In the genomic region with DNA sequence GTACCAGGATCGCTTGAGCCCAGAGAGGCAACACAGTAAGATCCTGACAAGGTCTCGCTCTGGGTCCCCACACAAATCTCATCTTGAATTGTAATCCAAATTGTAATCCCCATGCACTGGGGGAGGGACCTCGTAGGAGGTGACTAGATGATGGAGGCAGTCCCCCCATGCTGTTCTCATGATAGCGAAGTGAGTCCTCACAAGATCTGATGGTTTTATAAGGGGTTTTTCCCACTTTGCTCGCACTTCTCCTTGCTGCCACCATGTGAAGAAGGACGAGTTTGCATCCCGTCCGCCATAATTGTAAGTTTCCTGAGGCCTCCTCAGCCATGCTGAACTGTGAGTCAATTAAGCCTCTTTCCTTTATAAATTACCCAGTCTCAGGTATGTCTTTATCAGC, we compare ENCODE assay signal across 10 cellular contexts. TPM values are rescaled to one million over a fixed set of nuclear protein-coding genes. Genes with fewer than 3 reads are reported as not detected.
A peak's percentile ranks its signal among the peaks of the same experiment; 100 is the strongest.
DNase-seq lines count a peak whose midpoint lies in the region; ATAC-seq, FAIRE-seq and TF ChIP-seq lines count a peak whose summit lies in the region.
"Had no signal": no experiment of that assay in that cellular context is flagged by ENCODE, and none has a peak within 500 bp of the region (broad histone marks: within the 10 kb centered on the region; RNA-seq: fewer than 3 reads in every experiment).

No MANE protein-coding gene starts in this region.

- H3K4me3 Mint-ChIP-seq in CD14-positive monocyte = no peak overlapping the region
- H3K4me3 Mint-ChIP-seq: brain had no signal

- POLR2A ChIA-PET in K562 (lab: Yijun Ruan, JAX) = no interaction called here

- H3K9ac ChIP-seq in K562 (ENCODE audit: insufficient read depth in 1 of 2, low read depth in 2 of 2, low read length in 2 of 2) = no peak overlapping the region

- H2AFZ ChIP-seq in K562 (ENCODE audit: low read depth, low read length) = peak overlapping the region; percentile 51

- H3K36me3 ChIP-seq in K562 (ENCODE audit: control insufficient read depth, insufficient read depth, low read length) (no peaks in the 10 kb centered on the region), sigmoid colon (no peaks in the 10 kb centered on the region)

- H3K9me3 ChIP-seq in K562 (replicated peaks; ENCODE audit: control insufficient read depth, insufficient read depth, low read depth, low read length) (no peaks in the 10 kb centered on the region), sigmoid colon (no peaks in the 10 kb centered on the region)
- H3K9me3 ChIP-seq: Caco-2 had no signal

- H3K4me1 Mint-ChIP-seq in CD14-positive monocyte = peaks cover 50% of the 10 kb centered on the region

- TF ChIP-seq RAD21 in K562 (CRISPR knock-in tag; conservative IDR thresholded peaks at IDR 0.05 in 1 of 2, IDR thresholded peaks at IDR 0.05 in 1 of 2) = peak in 1 of 2 experiments; percentile 36; a peak in 1 of 4 replicates

- DNase-seq in CD14-positive monocyte (ENCODE audit: low spot score) (peak; percentile 47), K562 (ENCODE audit: extremely low read depth in 1 of 4, low spot score in 3 of 4) (peak in 1 of 4 experiments; percentile 19), hypothalamus (lab: John Stamatoyannopoulos, UW) (no peak), sigmoid colon (no peak), NOMO-1 treated with DMSO at 0.1 percent for 48 hours (lab: John Stamatoyannopoulos, UW; ENCODE audit: unreplicated experiment) (no peak), HUDEP-2 (lab: John Stamatoyannopoulos, UW; ENCODE audit: unreplicated experiment in 76 of 76) (no peak)
- DNase-seq: Caco-2 had no signal

- peaks cover 0 to 6% (median 0%) of the 10 kb centered on the region in 7 donors for H3K9me3 Mint-ChIP-seq in CD14-positive monocyte

- H4K20me1 ChIP-seq in K562 (replicated peaks; ENCODE audit: control insufficient read depth, insufficient read depth, low read length) = no peaks in the 10 kb centered on the region

- intact Hi-C loops in CD14-positive monocyte (cut with micrococcal nuclease) = loop anchor here (5.0 kb wide), 3 partner anchors 33 to 47 kb away; a partner anchor contains a TSS
- intact Hi-C loops in K562 (cut with micrococcal nuclease) = no loop called here
- intact Hi-C loops in sigmoid colon (cut with DNase I) = no loop called here

- CTCF ChIA-PET in K562 (lab: Yijun Ruan, JAX; ENCODE audit: low intra/inter-chr PET ratio) = no interaction called here

- H3K4me1 ChIP-seq in K562 (replicated peaks in 1 of 2; ENCODE audit: control insufficient read depth in 2 of 2, insufficient read depth in 2 of 2, low read length in 2 of 2) (peaks cover 0 to 10% of the 10 kb centered on the region in 2 experiments; a peak in 1 of 5 replicates), sigmoid colon (peaks cover 0 to 13% (median 0%) of the 10 kb centered on the region in 4 donors)

- H3K4me2 ChIP-seq in K562 (ENCODE audit: insufficient read depth, low read length) = no peak overlapping the region

- H3K27ac ChIP-seq in K562 (ENCODE audit: extremely low read depth, low read depth, low read length) (no peak overlapping the region), sigmoid colon (no peak overlapping the region)

- H3K9me1 ChIP-seq in K562 (ENCODE audit: control insufficient read depth, insufficient read depth, low read length) = no peaks in the 10 kb centered on the region

- BruUV-seq in K562 (replicated peaks; lab: Mats Ljungman, UMichigan) = no TSS peak

- H3K27ac Mint-ChIP-seq in CD14-positive monocyte = peak overlapping the region; percentile 89 to 98 (median 94)
- H3K27ac Mint-ChIP-seq: brain had no signal

- FAIRE-seq in K562 (lab: Jason Lieb, UNC) = peak; percentile 69

- no peaks in the 10 kb centered on the region for H3K27me3 Mint-ChIP-seq in CD14-positive monocyte (ENCODE audit: low read depth in 3 of 3)
- H3K27me3 Mint-ChIP-seq: brain had no signal

- WGBS in K562 (ENCODE audit: insufficient coverage, low coverage, missing lambda C conversion rate) = 65% methylated on average over 8 of the region's 8 CpGs
- WGBS in sigmoid colon, 2 donors = 82 to 88% methylated on average over 8 of the region's 8 CpGs

- H3K79me2 ChIP-seq in K562 (ENCODE audit: control insufficient read depth, insufficient read depth, low read length) = no peaks in the 10 kb centered on the region

- in situ Hi-C loops in K562 (cut with MboI) = no loop called here

- no peak overlapping the region for H3K4me3 ChIP-seq in K562
- H3K4me3 ChIP-seq in sigmoid colon = no peak overlapping the region

- TF ChIP-seq POLR2A in K562 (conservative IDR thresholded peaks at IDR 0.05) = no peak
- TF ChIP-seq POLR2A in sigmoid colon (IDR thresholded peaks at IDR 0.05) = no peak

- H3K27me3 ChIP-seq in K562 (ENCODE audit: control insufficient read depth in 2 of 2, insufficient read depth in 2 of 2, low read length in 2 of 2) = no peaks in the 10 kb centered on the region
- H3K27me3 ChIP-seq in sigmoid colon = no peaks in the 10 kb centered on the region

- H3K36me3 Mint-ChIP-seq in CD14-positive monocyte = peaks cover 0 to 7% of the 10 kb centered on the region in 2 donors

- TF ChIP-seq CTCF in CD14-positive monocyte (IDR thresholded peaks at IDR 0.05) (peak; percentile 11), K562 (IDR thresholded peaks at IDR 0.05 in 2 of 3, conservative IDR thresholded peaks at IDR 0.05 in 1 of 3; ENCODE audit: insufficient read depth in 2 of 3, low read depth in 1 of 3, low read length in 3 of 3) (peak in 2 of 3 experiments; percentile 30 to 34; a peak in 3 of 6 replicates), sigmoid colon (IDR thresholded peaks at IDR 0.05) (no peak)

- ATAC-seq in GM18907 (IDR thresholded peaks at IDR 0.05; ENCODE audit: unreplicated experiment) (peak; percentile 18), HG03565 (IDR thresholded peaks at IDR 0.05; ENCODE audit: unreplicated experiment) (peak; percentile 11), K562 (peak; percentile 49; the same call in 2 of the 3 replicates)

- TF ChIP-seq EP300 in K562 (IDR thresholded peaks at IDR 0.05; ENCODE audit: low read length) (no peak), sigmoid colon (IDR thresholded peaks at IDR 0.05) (no peak)

TF ChIP-seq in K562, 482 proteins besides CTCF, POLR2A, EP300 and RAD21:
- TF ChIP-seq YY1 (IDR thresholded peaks at IDR 0.05; ENCODE audit: borderline replicate concordance in 1 of 3, control insufficient read depth in 1 of 3, extremely low read depth in 1 of 3, insufficient read depth in 3 of 3, insufficient read length in 1 of 3, insufficient replicate concordance in 2 of 3, low read depth in 1 of 3, low read length in 2 of 3) (peak in 1 of 3 experiments; percentile 54), RFX5 (IDR thresholded peaks at IDR 0.05; ENCODE audit: low read depth, low read length) (no peak)

RNA-seq across cellular contexts. Expression of a gene that starts 46.0 kb away (rescaled TPM):
- polyA plus RNA-seq in CD14-positive monocyte = 1 to 10 TPM; 8.5 to 8.8 TPM
- total RNA-seq in K562 (2011; cell fraction: chromatin; rRNA removed; ENCODE audit: low replicate concordance) = 9.0 and 18.6 TPM in 2 replicates
- 8.2 and 9.5 TPM in 2 replicates for total RNA-seq in K562 (2011; cell fraction: nucleolus; rRNA removed)
- total RNA-seq in K562 (2011; cell fraction: nucleoplasm; rRNA removed) = 17.8 and 37.0 TPM in 2 replicates
- 5.3 and 5.9 TPM in 2 replicates for total RNA-seq in K562 (2014; rRNA removed)
- total RNA-seq in K562 (2014; rRNA removed; fragmentation: Illumina TruSeq; extraction: Trizol) = 5.7 and 6.1 TPM in 2 replicates
- 6.5 and 7.1 TPM in 2 replicates for total RNA-seq in K562 (2015; rRNA removed; fragmentation: Illumina TruSeq; extraction: Trizol)
- total RNA-seq in K562 (2021) = 11.3 and 11.6 TPM in 2 replicates
- 5.9 and 6.6 TPM in 2 replicates for polyA plus RNA-seq in K562 (2011; rRNA removed)
- polyA plus RNA-seq in K562 (2011; cell fraction: cytosol; rRNA removed) = 6.1 and 8.2 TPM in 2 replicates
- 5.4 and 7.0 TPM in 2 replicates for polyA plus RNA-seq in K562 (2011; cell fraction: nucleus; rRNA removed)
- 10.7 and 11.1 TPM in 2 replicates for polyA plus RNA-seq in K562 (2012)
- polyA plus RNA-seq in K562 (2014; fragmentation: Illumina TruSeq; extraction: Trizol) = 9.4 and 12.5 TPM in 2 replicates
- polyA plus RNA-seq in K562 (2014; fragmentation: Nextera tagmentation; extraction: Ambion mirVana) = 1 to 10 TPM; 3.0 to 3.4 TPM
- 6.3 and 7.5 TPM in 2 replicates for polyA plus RNA-seq in K562 (2014; rRNA removed)
- polyA minus RNA-seq in K562 (2011; rRNA and poly(A)+ RNA removed) = 11.4 and 12.5 TPM in 2 replicates
- 5.9 and 8.6 TPM in 2 replicates for polyA minus RNA-seq in K562 (2011; cell fraction: cytosol; rRNA and poly(A)+ RNA removed)
- 7.7 and 10.0 TPM in 2 replicates for polyA minus RNA-seq in K562 (2011; cell fraction: nucleus; rRNA and poly(A)+ RNA removed)
- 10 to 100 TPM in 2 of 4 donors, 1 to 10 TPM in 2; 7.2 to 14.3 (median 10.5) TPM for total RNA-seq in sigmoid colon
- 10 to 100 TPM in 1 of 3 donors, 1 to 10 TPM in 2; 6.9 to 13.8 (median 8.4) TPM for polyA plus RNA-seq in sigmoid colon

Comparison
In these comparisons a context has a peak if more than half of its experiments do, and no peak if none do; other contexts are left out.
1. CTCF ChIP-seq: peak in CD14-positive monocyte (single experiment) and K562 (2 of 3); none in sigmoid colon (0 of 4).
2. intact Hi-C loops: an anchor here in CD14-positive monocyte (5.0 kb wide); none called in K562 and sigmoid colon.
3. Peak in every context shown above with its lines, with median percentiles within 50 percentile points of each other: ATAC-seq.